9 cellular contexts compared by ENCODE assay signal in genomic region chr3:117719316-117719926, GRCh38.
DNase-seq lines count a peak whose midpoint lies in the region; ATAC-seq and TF ChIP-seq lines count a peak whose summit lies in the region.
"Had no signal": no experiment of that assay in that cellular context is flagged by ENCODE, and none has a peak within 500 bp of the region (broad histone marks: within the 10 kb centered on the region; RNA-seq: fewer than 3 reads in every experiment).

No MANE protein-coding gene starts in this region.

- TF ChIP-seq POLR2A in Peyer's patch (IDR thresholded peaks at IDR 0.05) = no peak

- POLR2A ChIA-PET in activated CD4-positive, alpha-beta T cell treated with anti-CD3 and anti-CD28 coated beads, Interleukin-2, amount 10 ng/mL, durations not matched to agents 7 days and 5 days (lab: Charles Lee) = no interaction called here

- peaks cover 3% of the 10 kb centered on the region for H3K36me3 Mint-ChIP-seq in type B pancreatic cell
- no peaks in the 10 kb centered on the region for H3K36me3 Mint-ChIP-seq in activated CD4-positive, alpha-beta T cell treated with anti-CD3 and anti-CD28 coated beads, Interleukin-2, amount 10 ng/mL, durations not matched to agents 7 days and 5 days (ENCODE audit: low read depth)
- H3K36me3 Mint-ChIP-seq: activated naive CD8-positive, alpha-beta T cell treated with anti-CD3 and anti-CD28 coated beads, Interleukin-2, amount 10 ng/mL, durations not matched to agents 7 days and 5 days had no signal

- H3K27me3 Mint-ChIP-seq in type B pancreatic cell = peaks cover 10% of the 10 kb centered on the region
- no peaks in the 10 kb centered on the region for H3K27me3 Mint-ChIP-seq in activated CD4-positive, alpha-beta T cell treated with anti-CD3 and anti-CD28 coated beads, Interleukin-2, amount 10 ng/mL, durations not matched to agents 7 days and 5 days
- H3K27me3 Mint-ChIP-seq: activated naive CD8-positive, alpha-beta T cell treated with anti-CD3 and anti-CD28 coated beads, Interleukin-2, amount 10 ng/mL, durations not matched to agents 7 days and 5 days had no signal

- H3K4me3 ChIP-seq in HFF-Myc (replicated peaks; ENCODE audit: low read depth, low read length) = no peak overlapping the region
- H3K4me3 ChIP-seq in Peyer's patch = no peak overlapping the region

- H3K27ac ChIP-seq in Peyer's patch (no peak overlapping the region), foreskin keratinocyte (no peak overlapping the region)

- TF ChIP-seq CTCF in HFF-Myc (IDR thresholded peaks at IDR 0.05; ENCODE audit: low read depth, low read length, missing control alignments) (peak; percentile 67), Peyer's patch (IDR thresholded peaks at IDR 0.05) (peak in 5 of 6 experiments; percentile 24 to 53 (median 49)), foreskin keratinocyte (conservative IDR thresholded peaks at IDR 0.05) (peak; percentile 81), type B pancreatic cell (conservative IDR thresholded peaks at IDR 0.05) (peak; percentile 91)

- DNase-seq in NCI-H2227 (lab: John Stamatoyannopoulos, UW; ENCODE audit: unreplicated experiment) = peak; percentile 10
- no peak for DNase-seq in NCI-H2227 treated with DMSO at 0.1 percent for 48 hours (lab: John Stamatoyannopoulos, UW)
- DNase-seq in HFF-Myc (ENCODE audit: extremely low read depth, low read depth) = no peak
- no peak for DNase-seq in Peyer's patch
- no peak for DNase-seq in foreskin keratinocyte
- no peak for DNase-seq in type B pancreatic cell (ENCODE audit: extremely low spot score, unreplicated experiment)
- DNase-seq in activated CD4-positive, alpha-beta T cell treated with anti-CD3 and anti-CD28 coated beads, Interleukin-2, amount 10 ng/mL, durations not matched to agents 7 days and 5 days = no peak
- no peak for DNase-seq in stimulated activated naive CD8-positive, alpha-beta T cell treated with anti-CD3 and anti-CD28 coated beads, Interleukin-15, Interleukin-2, amounts not matched to agents 100 U/mL and 50 U/mL, for 24 hours
- DNase-seq: activated naive CD8-positive, alpha-beta T cell treated with anti-CD3 and anti-CD28 coated beads, Interleukin-2, amount 10 ng/mL, durations not matched to agents 7 days and 5 days had no signal

- H3K4me1 ChIP-seq in Peyer's patch (no peaks in the 10 kb centered on the region), foreskin keratinocyte (no peaks in the 10 kb centered on the region)

- CTCF ChIA-PET in activated CD4-positive, alpha-beta T cell treated with anti-CD3 and anti-CD28 coated beads, Interleukin-2, amount 10 ng/mL, durations not matched to agents 7 days and 5 days (lab: Charles Lee) = no interaction called here

- H3K4me3 Mint-ChIP-seq in type B pancreatic cell = no peak overlapping the region
- H3K4me3 Mint-ChIP-seq in activated CD4-positive, alpha-beta T cell treated with anti-CD3 and anti-CD28 coated beads, Interleukin-2, amount 10 ng/mL, durations not matched to agents 7 days and 5 days = no peak overlapping the region
- H3K4me3 Mint-ChIP-seq: activated naive CD8-positive, alpha-beta T cell treated with anti-CD3 and anti-CD28 coated beads, Interleukin-2, amount 10 ng/mL, durations not matched to agents 7 days and 5 days had no signal

- H3K9me3 Mint-ChIP-seq in type B pancreatic cell = no peaks in the 10 kb centered on the region
- no peaks in the 10 kb centered on the region for H3K9me3 Mint-ChIP-seq in activated CD4-positive, alpha-beta T cell treated with anti-CD3 and anti-CD28 coated beads, Interleukin-2, amount 10 ng/mL, durations not matched to agents 7 days and 5 days
- H3K9me3 Mint-ChIP-seq: activated naive CD8-positive, alpha-beta T cell treated with anti-CD3 and anti-CD28 coated beads, Interleukin-2, amount 10 ng/mL, durations not matched to agents 7 days and 5 days had no signal

- no peak overlapping the region for H3K27ac Mint-ChIP-seq in type B pancreatic cell
- H3K27ac Mint-ChIP-seq in activated CD4-positive, alpha-beta T cell treated with anti-CD3 and anti-CD28 coated beads, Interleukin-2, amount 10 ng/mL, durations not matched to agents 7 days and 5 days = no peak overlapping the region
- H3K27ac Mint-ChIP-seq: activated naive CD8-positive, alpha-beta T cell treated with anti-CD3 and anti-CD28 coated beads, Interleukin-2, amount 10 ng/mL, durations not matched to agents 7 days and 5 days had no signal

- no peaks in the 10 kb centered on the region for H3K4me1 Mint-ChIP-seq in type B pancreatic cell (ENCODE audit: unreplicated experiment)
- H3K4me1 Mint-ChIP-seq in activated CD4-positive, alpha-beta T cell treated with anti-CD3 and anti-CD28 coated beads, Interleukin-2, amount 10 ng/mL, durations not matched to agents 7 days and 5 days = no peaks in the 10 kb centered on the region
- H3K4me1 Mint-ChIP-seq: activated naive CD8-positive, alpha-beta T cell treated with anti-CD3 and anti-CD28 coated beads, Interleukin-2, amount 10 ng/mL, durations not matched to agents 7 days and 5 days had no signal

- ATAC-seq in foreskin keratinocyte = peak; percentile 57
- ATAC-seq in stimulated activated naive CD8-positive, alpha-beta T cell treated with anti-CD3 and anti-CD28 coated beads, Interleukin-15, Interleukin-2, amounts not matched to agents 100 U/mL and 50 U/mL, for 24 hours = no peak

- no peaks in the 10 kb centered on the region for H3K9me3 ChIP-seq in Peyer's patch

- H3K27me3 ChIP-seq in Peyer's patch (no peaks in the 10 kb centered on the region), foreskin keratinocyte (peaks cover 3% of the 10 kb centered on the region)

- H3K36me3 ChIP-seq in Peyer's patch = no peaks in the 10 kb centered on the region
